Comparison of ENCODE assay signal across 1 cellular context in the genomic region with DNA sequence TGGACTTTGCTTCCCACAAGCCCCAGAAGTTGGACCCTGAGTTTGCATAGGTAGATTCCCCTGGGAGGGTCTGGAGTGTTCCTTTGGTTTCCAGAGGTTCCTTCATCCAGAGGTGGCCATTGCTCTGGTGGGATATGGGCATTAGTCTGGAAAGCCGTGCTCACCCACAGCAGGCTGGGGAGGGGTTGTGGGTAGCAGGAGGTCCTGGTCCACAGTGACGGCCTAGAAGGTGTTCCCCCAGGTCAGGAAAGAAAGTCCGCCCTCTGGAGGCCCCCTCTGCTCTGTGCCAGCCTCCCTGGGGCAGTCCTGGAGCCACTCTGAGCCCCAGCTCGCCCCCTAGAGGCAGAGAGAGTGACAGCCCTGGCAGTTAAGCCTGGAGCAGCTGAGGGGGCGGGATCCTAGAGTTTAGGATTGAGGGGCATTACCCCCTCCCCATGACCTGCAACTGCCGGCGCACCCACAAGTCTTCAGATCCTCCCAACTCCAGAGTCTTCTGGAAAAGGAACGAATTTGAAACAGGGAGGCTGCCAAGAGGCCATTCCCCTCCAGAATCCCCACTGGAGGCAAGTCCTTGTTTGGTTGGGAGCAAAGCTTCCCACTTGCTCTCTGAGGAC.
TF ChIP-seq lines count a peak whose summit lies in the region.

No MANE protein-coding gene starts in this region.

TF ChIP-seq in K562, 482 proteins besides CTCF, POLR2A, EP300 and RAD21 (continued from another document and continues in another):
- TF ChIP-seq CHD7 (IDR thresholded peaks at IDR 0.05; ENCODE audit: low read depth, low read length) (no peak), DACH1 (IDR thresholded peaks at IDR 0.05; ENCODE audit: partially characterized antibody) (peak; percentile 28), ZNF584 (CRISPR knock-in tag; IDR thresholded peaks at IDR 0.05; ENCODE audit: low read depth) (no peak), SMC3 (conservative IDR thresholded peaks at IDR 0.05; ENCODE audit: insufficient read depth, low read depth, low read length) (peak; percentile 85), KLF10 (CRISPR knock-in tag; IDR thresholded peaks at IDR 0.05) (no peak), TEAD4 (IDR thresholded peaks at IDR 0.05; ENCODE audit: low read length) (no peak), TEAD4 (CRISPR knock-in tag; IDR thresholded peaks at IDR 0.05; ENCODE audit: borderline replicate concordance) (no peak), BACH1 (tag; IDR thresholded peaks at IDR 0.05) (no peak), ZNF699 (CRISPR knock-in tag; IDR thresholded peaks at IDR 0.05; ENCODE audit: insufficient replicate concordance) (no peak), ZNF140 (CRISPR knock-in tag; IDR thresholded peaks at IDR 0.05) (no peak), NUFIP1 (IDR thresholded peaks at IDR 0.05; ENCODE audit: partially characterized antibody) (no peak), PKNOX1 (IDR thresholded peaks at IDR 0.05) (peak; percentile 74), HDAC2 (IDR thresholded peaks at IDR 0.05) (no peak), SRSF7 (optimal IDR thresholded peaks at IDR 0.05; ENCODE audit: low read depth, low read length) (no peak), ZNF589 (CRISPR knock-in tag; IDR thresholded peaks at IDR 0.05; ENCODE audit: low read depth) (no peak), RFX5 (IDR thresholded peaks at IDR 0.05; ENCODE audit: low read depth, low read length) (no peak), ETV5 (CRISPR knock-in tag; IDR thresholded peaks at IDR 0.05; ENCODE audit: low read depth) (0 out of 2 replicates have a peak, but pooled peaks have one; percentile 25), TAL1 (IDR thresholded peaks at IDR 0.05) (no peak), ZFX (CRISPR knock-in tag; IDR thresholded peaks at IDR 0.05) (no peak), TRIM28 (IDR thresholded peaks at IDR 0.05) (no peak), MAZ (CRISPR knock-in tag; conservative IDR thresholded peaks at IDR 0.05 in 1 of 2, IDR thresholded peaks at IDR 0.05 in 1 of 2) (peak; percentile 45 to 83; a peak in 3 of 4 replicates), PRPF4 (IDR thresholded peaks at IDR 0.05; ENCODE audit: insufficient read depth, low read depth, low read length, poor library complexity, severe bottlenecking) (no peak), SREBF2 (CRISPR knock-in tag; IDR thresholded peaks at IDR 0.05) (no peak), DEAF1 (CRISPR knock-in tag; IDR thresholded peaks at IDR 0.05) (peak; percentile 70), MTA2 (IDR thresholded peaks at IDR 0.05; ENCODE audit: low read depth) (no peak), ZNF133 (CRISPR knock-in tag; IDR thresholded peaks at IDR 0.05) (no peak), PHB2 (IDR thresholded peaks at IDR 0.05; ENCODE audit: low read depth) (no peak), ZNF280A (IDR thresholded peaks at IDR 0.05; ENCODE audit: low read depth, partially characterized antibody) (no peak), UBTF (IDR thresholded peaks at IDR 0.05; ENCODE audit: borderline replicate concordance in 1 of 2, low read depth in 2 of 2, low read length in 2 of 2) (no peak), RAD51 (IDR thresholded peaks at IDR 0.05; ENCODE audit: borderline replicate concordance, low read depth) (no peak), ZNF766 (CRISPR knock-in tag; conservative IDR thresholded peaks at IDR 0.05) (no peak)
- TF ChIP-seq, protein P1, sequence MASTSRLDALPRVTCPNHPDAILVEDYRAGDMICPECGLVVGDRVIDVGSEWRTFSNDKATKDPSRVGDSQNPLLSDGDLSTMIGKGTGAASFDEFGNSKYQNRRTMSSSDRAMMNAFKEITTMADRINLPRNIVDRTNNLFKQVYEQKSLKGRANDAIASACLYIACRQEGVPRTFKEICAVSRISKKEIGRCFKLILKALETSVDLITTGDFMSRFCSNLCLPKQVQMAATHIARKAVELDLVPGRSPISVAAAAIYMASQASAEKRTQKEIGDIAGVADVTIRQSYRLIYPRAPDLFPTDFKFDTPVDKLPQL (IDR thresholded peaks at IDR 0.05; ENCODE audit: extremely low read depth, insufficient read length): no peak
- TF ChIP-seq, protein P2, sequence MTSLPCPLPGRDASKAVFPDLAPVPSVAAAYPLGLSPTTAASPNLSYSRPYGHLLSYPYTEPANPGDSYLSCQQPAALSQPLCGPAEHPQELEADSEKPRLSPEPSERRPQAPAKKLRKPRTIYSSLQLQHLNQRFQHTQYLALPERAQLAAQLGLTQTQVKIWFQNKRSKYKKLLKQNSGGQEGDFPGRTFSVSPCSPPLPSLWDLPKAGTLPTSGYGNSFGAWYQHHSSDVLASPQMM (CRISPR knock-in tag; IDR thresholded peaks at IDR 0.05): no peak
- TF ChIP-seq, protein P3, sequence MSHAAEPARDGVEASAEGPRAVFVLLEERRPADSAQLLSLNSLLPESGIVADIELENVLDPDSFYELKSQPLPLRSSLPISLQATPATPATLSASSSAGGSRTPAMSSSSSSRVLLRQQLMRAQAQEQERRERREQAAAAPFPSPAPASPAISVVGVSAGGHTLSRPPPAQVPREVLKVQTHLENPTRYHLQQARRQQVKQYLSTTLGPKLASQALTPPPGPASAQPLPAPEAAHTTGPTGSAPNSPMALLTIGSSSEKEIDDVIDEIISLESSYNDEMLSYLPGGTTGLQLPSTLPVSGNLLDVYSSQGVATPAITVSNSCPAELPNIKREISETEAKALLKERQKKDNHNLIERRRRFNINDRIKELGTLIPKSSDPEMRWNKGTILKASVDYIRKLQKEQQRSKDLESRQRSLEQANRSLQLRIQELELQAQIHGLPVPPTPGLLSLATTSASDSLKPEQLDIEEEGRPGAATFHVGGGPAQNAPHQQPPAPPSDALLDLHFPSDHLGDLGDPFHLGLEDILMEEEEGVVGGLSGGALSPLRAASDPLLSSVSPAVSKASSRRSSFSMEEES (CRISPR knock-in tag; IDR thresholded peaks at IDR 0.05): no peak
